ENCODE assay signal across 22 cellular contexts in genomic region chr3:134079761-134080160, GRCh38. TPM values are rescaled to one million over a fixed set of nuclear protein-coding genes. Genes with fewer than 3 reads are reported as not detected.
DNase-seq lines count a peak whose midpoint lies in the region; FAIRE-seq and TF ChIP-seq lines count a peak whose summit lies in the region.
"Had no signal": no experiment of that assay in that cellular context is flagged by ENCODE, and none has a peak within 500 bp of the region (broad histone marks: within the 10 kb centered on the region; RNA-seq: fewer than 3 reads in every experiment).

No MANE protein-coding gene starts in this region.

- no peak for TF ChIP-seq POLR2A in suprapubic skin (IDR thresholded peaks at IDR 0.05)

- H3K27me3 ChIP-seq in GM23248 (replicated peaks; ENCODE audit: insufficient read depth) (no peaks in the 10 kb centered on the region), bronchial epithelial cell (ENCODE audit: control insufficient read depth, insufficient read depth, low read length) (no peaks in the 10 kb centered on the region), mesenchymal stem cell (ENCODE audit: control insufficient read depth in 1 of 2, insufficient read depth in 1 of 2, low read length in 2 of 2) (peaks cover 0 to 6% of the 10 kb centered on the region in 2 experiments), suprapubic skin (no peaks in the 10 kb centered on the region)

- peaks cover 41% of the 10 kb centered on the region for H3K4me1 ChIP-seq in GM23248 (ENCODE audit: insufficient read depth)
- H3K4me1 ChIP-seq in mesenchymal stem cell (ENCODE audit: control insufficient read depth, insufficient read depth, low read depth, low read length): no peaks in the 10 kb centered on the region
- peaks cover 4% of the 10 kb centered on the region for H3K4me1 ChIP-seq in suprapubic skin
- H3K4me1 ChIP-seq: A549 had no signal

- H4K8ac ChIP-seq in mesenchymal stem cell (ENCODE audit: low read length): no peak overlapping the region

- H4K91ac ChIP-seq in mesenchymal stem cell (ENCODE audit: low read length): no peak overlapping the region

- H4K20me1 ChIP-seq in GM23248 (ENCODE audit: insufficient read depth): no peaks in the 10 kb centered on the region

- FAIRE-seq in bronchial epithelial cell (lab: Jason Lieb, UNC): no peak
- FAIRE-seq: A549, GM12891, GM18507, H1 had no signal

- H2AFZ ChIP-seq in GM23248 (no peak overlapping the region), mesenchymal stem cell (ENCODE audit: low read depth, low read length) (no peak overlapping the region)

- H2BK5ac ChIP-seq in mesenchymal stem cell (ENCODE audit: low read depth, low read length, poor library complexity, severe bottlenecking): no peak overlapping the region

- H3K23ac ChIP-seq in mesenchymal stem cell (ENCODE audit: low read length in 2 of 2): no peak overlapping the region

- H3K36me3 ChIP-seq in GM23248 (ENCODE audit: low read depth): no peaks in the 10 kb centered on the region
- H3K36me3 ChIP-seq in bronchial epithelial cell (ENCODE audit: control insufficient read depth, insufficient read depth, low read length): no peaks in the 10 kb centered on the region
- H3K36me3 ChIP-seq in mesenchymal stem cell (ENCODE audit: control insufficient read depth in 1 of 2, insufficient read depth in 2 of 2, low read depth in 1 of 2, low read length in 2 of 2): no peaks in the 10 kb centered on the region
- no peaks in the 10 kb centered on the region for H3K36me3 ChIP-seq in suprapubic skin

- no peaks in the 10 kb centered on the region for H3K79me1 ChIP-seq in mesenchymal stem cell (replicated peaks; ENCODE audit: low read length, poor library complexity, severe bottlenecking)

- no peak for TF ChIP-seq CTCF in bronchial epithelial cell (IDR thresholded peaks at IDR 0.05; ENCODE audit: insufficient read depth, low read length, severe bottlenecking)
- no peak for TF ChIP-seq CTCF in suprapubic skin (IDR thresholded peaks at IDR 0.05)

- no peaks in the 10 kb centered on the region for H3K79me2 ChIP-seq in GM23248 (ENCODE audit: insufficient read depth)

- TF ChIP-seq EP300 in suprapubic skin (IDR thresholded peaks at IDR 0.05): no peak

- in situ Hi-C loops in GM23248 (cut with MboI): no loop called here

- H2AK5ac ChIP-seq in mesenchymal stem cell (ENCODE audit: low read length, severe bottlenecking): no peak overlapping the region

- no peaks in the 10 kb centered on the region for H3K9me3 ChIP-seq in GM23248 (ENCODE audit: low read depth)
- H3K9me3 ChIP-seq in mesenchymal stem cell (ENCODE audit: control insufficient read depth, low read length): peaks cover 24% of the 10 kb centered on the region
- H3K9me3 ChIP-seq in suprapubic skin: peaks cover 3% of the 10 kb centered on the region

- H2BK120ac ChIP-seq in mesenchymal stem cell (ENCODE audit: low read depth, low read length): no peak overlapping the region

- no peak overlapping the region for H2BK15ac ChIP-seq in mesenchymal stem cell (ENCODE audit: low read depth, poor library complexity, severe bottlenecking)

- H3K4me3 ChIP-seq in GM23248 (no peak overlapping the region), bronchial epithelial cell (ENCODE audit: low read depth, low read length) (no peak overlapping the region), mesenchymal stem cell (ENCODE audit: insufficient read depth in 1 of 2, low read depth in 1 of 2, low read length in 2 of 2) (no peak overlapping the region), suprapubic skin (no peak overlapping the region)
- H3K4me3 ChIP-seq: A549 had no signal

- peaks cover 49% of the 10 kb centered on the region for H3F3A ChIP-seq in GM23248 (ENCODE audit: insufficient read depth)

- H3K27ac ChIP-seq in GM23248: peak overlapping the region; percentile 87
- H3K27ac ChIP-seq in mesenchymal stem cell (ENCODE audit: low read length, poor library complexity, severe bottlenecking): no peak overlapping the region
- no peak overlapping the region for H3K27ac ChIP-seq in suprapubic skin
- H3K27ac ChIP-seq: A549 had no signal

- no peak overlapping the region for H3K14ac ChIP-seq in mesenchymal stem cell (ENCODE audit: low read length in 2 of 2)

- no peak overlapping the region for H3K4ac ChIP-seq in mesenchymal stem cell (ENCODE audit: low read depth in 1 of 2, low read length in 2 of 2)

- DNase-seq in GM23248 (no peak), bronchial epithelial cell (ENCODE audit: low read depth) (peak; percentile 23), mesenchymal stem cell (no peak), suprapubic skin (ENCODE audit: low spot score in 2 of 2) (no peak), dedifferentiated amniotic fluid mesenchymal stem cell (ENCODE audit: extremely low spot score) (no peak), NCI-H1436 (lab: John Stamatoyannopoulos, UW) (no peak)
- no peak for DNase-seq in activated CD8-positive, alpha-beta memory T cell treated with anti-CD3 and anti-CD28 coated beads, Interleukin-2, amount 50 U/mL, for 4 hours
- DNase-seq: 8988T; C1 segment of cervical spinal cord; Calu3; CD4-positive, alpha-beta memory T cell; COR-L47; DMS53; DMS79 treated with DMSO at 0.1 percent for 48 hours; GF-D8; H7; HCEC 1CT had no signal

- H3K9ac ChIP-seq in GM23248 (no peak overlapping the region), mesenchymal stem cell (ENCODE audit: low read length) (peak overlapping the region; percentile 84)

- H3K4me2 ChIP-seq in GM23248 (ENCODE audit: unreplicated experiment): no peak overlapping the region
- H3K4me2 ChIP-seq in mesenchymal stem cell (ENCODE audit: low read length, poor library complexity, severe bottlenecking): no peak overlapping the region
- H3K4me2 ChIP-seq: A549 had no signal

- H2BK12ac ChIP-seq in mesenchymal stem cell (ENCODE audit: low read length in 2 of 2): no peak overlapping the region

- H3K9me2 ChIP-seq in GM23248 (ENCODE audit: insufficient read depth): no peaks in the 10 kb centered on the region

- no peak overlapping the region for H3K18ac ChIP-seq in mesenchymal stem cell (ENCODE audit: low read depth in 1 of 2, low read length in 2 of 2)

RNA-seq across cellular contexts. Expression of gene SLCO2A1, which starts 50.0 kb away (rescaled TPM):
- total RNA-seq in GM23248 (2014; rRNA removed; shearing (Covaris generic)): 0.22 and 0.63 TPM in 2 replicates
- 4.3 and 4.8 TPM in 2 replicates for polyA plus RNA-seq in GM23248 (2016; fragmentation: Nextera tagmentation; extraction: Ambion mirVana)
- total RNA-seq in bronchial epithelial cell (not detected in 2 replicates), suprapubic skin (10 to 100 TPM; 25.0 to 38.7 (median 29.4) TPM)
- 1.2 TPM for polyA plus RNA-seq in mesenchymal stem cell (2013, experiment 1 of 2)
- polyA plus RNA-seq in mesenchymal stem cell (2013, experiment 2 of 2): 1.4 TPM
- total RNA-seq: Calu3; CD4-positive, alpha-beta memory T cell; G401 had no signal
- polyA plus RNA-seq: CD4-positive, alpha-beta memory T cell had no signal

Comparison
In these comparisons a context has a peak if more than half of its experiments do, and no peak if none do; other contexts are left out.
1. RNA of gene SLCO2A1, which starts 50.0 kb away (total RNA-seq): 25.0 to 38.7 TPM in suprapubic skin; 0.22 to 0.63 TPM in GM23248 and not detected in bronchial epithelial cell; every median in the first group is over 10 times any median in the second.